ENCODE assay signal across 23 cellular contexts in genomic region chr2:27243391-27244130, GRCh38. TPM values are rescaled to one million over a fixed set of nuclear protein-coding genes. Genes with fewer than 3 reads are reported as not detected.
DNase-seq lines count a peak whose midpoint lies in the region; ATAC-seq, FAIRE-seq and TF ChIP-seq lines count a peak whose summit lies in the region.
"Had no signal": no experiment of that assay in that cellular context is flagged by ENCODE, and none has a peak within 500 bp of the region (broad histone marks: within the 10 kb centered on the region; RNA-seq: fewer than 3 reads in every experiment).

No MANE protein-coding gene starts in this region.

- no peaks in the 10 kb centered on the region for H3K9me1 ChIP-seq in K562 (ENCODE audit: control insufficient read depth, insufficient read depth, low read length)

- ATAC-seq in K562 = no peak

- H4K20me1 ChIP-seq in K562 (replicated peaks; ENCODE audit: control insufficient read depth, insufficient read depth, low read length) = 0 out of 2 replicates have a peak, but pooled peaks cover 4% of the 10 kb centered on the region
- H4K20me1 ChIP-seq in osteoblast (ENCODE audit: insufficient read depth, low read length) = peaks cover 2% of the 10 kb centered on the region
- H4K20me1 ChIP-seq in smooth muscle cell (ENCODE audit: low read depth) = no peaks in the 10 kb centered on the region

- H3K36me3 Mint-ChIP-seq in MCF 10A (ENCODE audit: insufficient read depth, unreplicated experiment) = peaks cover 51% of the 10 kb centered on the region

- H3F3A ChIP-seq in smooth muscle cell (ENCODE audit: low read depth) = no peaks in the 10 kb centered on the region

- WGBS in K562 (ENCODE audit: insufficient coverage, low coverage, missing lambda C conversion rate) = 90% methylated on average over 12 of the region's 19 CpGs
- 82 to 84% methylated on average over 19 of the region's 19 CpGs for WGBS in lower leg skin, 2 donors
- 94% methylated on average over 19 of the region's 19 CpGs for WGBS in smooth muscle cell (ENCODE audit: low lambda C conversion rate)

- H3K79me2 ChIP-seq in K562 (ENCODE audit: control insufficient read depth, insufficient read depth, low read length) (no peaks in the 10 kb centered on the region), osteoblast (ENCODE audit: insufficient read depth, low read length) (no peaks in the 10 kb centered on the region), smooth muscle cell (ENCODE audit: low read depth) (no peaks in the 10 kb centered on the region)

- TF ChIP-seq RAD21 in K562 (CRISPR knock-in tag; conservative IDR thresholded peaks at IDR 0.05 in 1 of 2, IDR thresholded peaks at IDR 0.05 in 1 of 2) = no peak

- no peak for TF ChIP-seq EP300 in K562 (IDR thresholded peaks at IDR 0.05; ENCODE audit: low read length)

- H3K27ac Mint-ChIP-seq in MCF 10A (ENCODE audit: low read depth, unreplicated experiment) = no peak overlapping the region

- no peaks in the 10 kb centered on the region for H3K4me1 Mint-ChIP-seq in MCF 10A (ENCODE audit: insufficient read depth, unreplicated experiment)
- H3K4me1 Mint-ChIP-seq: CD14-positive monocyte had no signal

- no peaks in the 10 kb centered on the region for H3K27me3 ChIP-seq in breast epithelium
- no peaks in the 10 kb centered on the region for H3K27me3 ChIP-seq in K562 (ENCODE audit: control insufficient read depth in 2 of 2, insufficient read depth in 2 of 2, low read length in 2 of 2)
- no peaks in the 10 kb centered on the region for H3K27me3 ChIP-seq in left ventricle myocardium inferior (ENCODE audit: low read depth)
- H3K27me3 ChIP-seq in osteoblast (ENCODE audit: insufficient read depth, low read length) = no peaks in the 10 kb centered on the region
- no peaks in the 10 kb centered on the region for H3K27me3 ChIP-seq in smooth muscle cell (ENCODE audit: low read depth)

- H3K4me3 ChIP-seq in breast epithelium = no peak overlapping the region
- H3K4me3 ChIP-seq in K562 = no peak overlapping the region
- H3K4me3 ChIP-seq in left ventricle myocardium inferior = no peak overlapping the region
- H3K4me3 ChIP-seq in osteoblast (ENCODE audit: insufficient read depth, low read length) = no peak overlapping the region
- no peak overlapping the region for H3K4me3 ChIP-seq in lower leg skin (ENCODE audit: low read depth, poor library complexity, severe bottlenecking)
- no peak overlapping the region for H3K4me3 ChIP-seq in smooth muscle cell

- no peak for TF ChIP-seq POLR2A in breast epithelium (IDR thresholded peaks at IDR 0.05)
- TF ChIP-seq POLR2A in K562 (conservative IDR thresholded peaks at IDR 0.05) = no peak
- no peak for TF ChIP-seq POLR2A in lower leg skin (IDR thresholded peaks at IDR 0.05)

- H3K9ac ChIP-seq in K562 (ENCODE audit: insufficient read depth in 1 of 2, low read depth in 2 of 2, low read length in 2 of 2) (no peak overlapping the region), smooth muscle cell (ENCODE audit: low read depth) (no peak overlapping the region)
- H3K9ac ChIP-seq: KMS-11 had no signal

- H3K4me3 Mint-ChIP-seq in MCF 10A (ENCODE audit: unreplicated experiment) = no peak overlapping the region
- H3K4me3 Mint-ChIP-seq: CD14-positive monocyte had no signal

- DNase-seq in MCF 10A (ENCODE audit: unreplicated experiment) = no peak
- DNase-seq in breast epithelium (ENCODE audit: low spot score in 2 of 2) = no peak
- DNase-seq in K562 (ENCODE audit: extremely low read depth in 1 of 4, low spot score in 3 of 4) = no peak
- DNase-seq in left ventricle myocardium inferior = no peak
- DNase-seq in osteoblast (ENCODE audit: insufficient read length, low spot score, missing footprints) = peak; percentile 77
- no peak for DNase-seq in lower leg skin (ENCODE audit: low spot score in 2 of 2)
- no peak for DNase-seq in DMS 273 treated with DMSO at 0.1 percent for 48 hours (lab: John Stamatoyannopoulos, UW)
- no peak for DNase-seq in smooth muscle cell (lab: John Stamatoyannopoulos, UW; ENCODE audit: unreplicated experiment)
- DNase-seq: DMS153, EL, H7, NCI-H1048, NCI-H1436, NCI-H1930, NCI-H226, NCI-H524 had no signal

- H3K4me2 ChIP-seq in K562 (ENCODE audit: insufficient read depth, low read length) (no peak overlapping the region), osteoblast (ENCODE audit: insufficient read depth, low read length) (no peak overlapping the region), smooth muscle cell (no peak overlapping the region)
- H3K4me2 ChIP-seq: KMS-11 had no signal

- in situ Hi-C loops in K562 (cut with MboI) = no loop called here

- H3K4me1 ChIP-seq in breast epithelium (no peaks in the 10 kb centered on the region), K562 (replicated peaks in 1 of 2; ENCODE audit: control insufficient read depth in 2 of 2, insufficient read depth in 2 of 2, low read length in 2 of 2) (peaks cover 0 to 6% of the 10 kb centered on the region in 2 experiments; a peak in 1 of 5 replicates), left ventricle myocardium inferior (peaks cover 39% of the 10 kb centered on the region), osteoblast (ENCODE audit: insufficient read depth, low read length) (no peaks in the 10 kb centered on the region), smooth muscle cell (ENCODE audit: low read depth) (no peaks in the 10 kb centered on the region)

- no peaks in the 10 kb centered on the region for H3K9me3 Mint-ChIP-seq in MCF 10A (ENCODE audit: unreplicated experiment)
- H3K9me3 Mint-ChIP-seq: CD14-positive monocyte had no signal

- intact Hi-C loops in MCF 10A (cut with micrococcal nuclease) = no loop called here
- intact Hi-C loops in breast epithelium (cut with DNase I; ENCODE audit: low total_unique reads) = no loop called here
- intact Hi-C loops in K562 (cut with micrococcal nuclease) = no loop called here
- intact Hi-C loops in left ventricle myocardium inferior (cut with micrococcal nuclease) = no loop called here
- intact Hi-C loops in lower leg skin (cut with DNase I; ENCODE audit: low total_unique reads) = no loop called here

- FAIRE-seq in K562 (lab: Jason Lieb, UNC) = no peak
- FAIRE-seq: GM12891, HepG2 had no signal

- no peak overlapping the region for H2AFZ ChIP-seq in K562 (ENCODE audit: low read depth, low read length)
- H2AFZ ChIP-seq in osteoblast (ENCODE audit: low read length) = no peak overlapping the region
- H2AFZ ChIP-seq in smooth muscle cell (ENCODE audit: low read depth) = no peak overlapping the region

- H3K9me3 ChIP-seq in breast epithelium (no peaks in the 10 kb centered on the region), K562 (replicated peaks; ENCODE audit: control insufficient read depth, insufficient read depth, low read depth, low read length) (no peaks in the 10 kb centered on the region), left ventricle myocardium inferior (replicated peaks) (no peaks in the 10 kb centered on the region), osteoblast (ENCODE audit: low read depth, low read length) (no peaks in the 10 kb centered on the region), smooth muscle cell (replicated peaks; ENCODE audit: low read depth) (no peaks in the 10 kb centered on the region)

- H3K27ac ChIP-seq in breast epithelium (no peak overlapping the region), K562 (ENCODE audit: extremely low read depth, low read depth, low read length) (no peak overlapping the region), left ventricle myocardium inferior (replicated peaks) (peak overlapping the region; percentile 59), osteoblast (ENCODE audit: low read depth, low read length) (no peak overlapping the region), smooth muscle cell (ENCODE audit: low read depth) (no peak overlapping the region)
- H3K27ac ChIP-seq: 22Rv1, KMS-11 had no signal

- peaks cover 16% of the 10 kb centered on the region for H3K36me3 ChIP-seq in breast epithelium
- peaks cover 61% of the 10 kb centered on the region for H3K36me3 ChIP-seq in K562 (ENCODE audit: control insufficient read depth, insufficient read depth, low read length)
- H3K36me3 ChIP-seq in left ventricle myocardium inferior = peaks cover 53% of the 10 kb centered on the region
- H3K36me3 ChIP-seq in osteoblast (ENCODE audit: insufficient read depth, low read length) = peaks cover 58% of the 10 kb centered on the region
- H3K36me3 ChIP-seq in smooth muscle cell (ENCODE audit: low read depth) = peaks cover 5% of the 10 kb centered on the region

- CTCF ChIA-PET in MCF 10A (lab: Yijun Ruan, JAX) (no interaction called here), K562 (lab: Yijun Ruan, JAX; ENCODE audit: low intra/inter-chr PET ratio) (no interaction called here)

- no peaks in the 10 kb centered on the region for H3K27me3 Mint-ChIP-seq in MCF 10A (ENCODE audit: insufficient read depth, unreplicated experiment)

- POLR2A ChIA-PET in MCF 10A (lab: Yijun Ruan, JAX) = no interaction called here
- POLR2A ChIA-PET in K562 (lab: Yijun Ruan, JAX) = interaction anchor here (0.6 to 1.1 kb wide), 4 partner anchors 12 to 501 kb away, joined by 3 to 4 read pairs (median 3); no protein-coding TSS in a partner anchor

- TF ChIP-seq CTCF in MCF 10A (IDR thresholded peaks at IDR 0.05; ENCODE audit: unreplicated experiment) = no peak
- TF ChIP-seq CTCF in breast epithelium (IDR thresholded peaks at IDR 0.05) = no peak
- no peak for TF ChIP-seq CTCF in K562 (IDR thresholded peaks at IDR 0.05 in 2 of 3, conservative IDR thresholded peaks at IDR 0.05 in 1 of 3; ENCODE audit: insufficient read depth in 2 of 3, low read depth in 1 of 3, low read length in 3 of 3)
- TF ChIP-seq CTCF in left ventricle myocardium inferior (IDR thresholded peaks at IDR 0.05; ENCODE audit: borderline replicate concordance) = no peak
- TF ChIP-seq CTCF in osteoblast (IDR thresholded peaks at IDR 0.05; ENCODE audit: extremely low read depth, low read depth, low read length) = no peak
- no peak for TF ChIP-seq CTCF in lower leg skin (IDR thresholded peaks at IDR 0.05)
- no peak for TF ChIP-seq CTCF in smooth muscle cell (IDR thresholded peaks at IDR 0.05; ENCODE audit: borderline replicate concordance, insufficient read depth, poor library complexity, severe bottlenecking)

- TSS peak; percentile 38 for BruUV-seq in MCF 10A (replicated peaks; lab: Mats Ljungman, UMichigan)
- TSS peak; percentile 29 for BruUV-seq in K562 (replicated peaks; lab: Mats Ljungman, UMichigan)

RNA-seq across cellular contexts. Expression of gene SLC30A3, which starts 19.3 kb away (rescaled TPM):
- total RNA-seq in MCF 10A (2022) = not detected in 2 replicates
- total RNA-seq in breast epithelium = under 1 TPM in 1 of 3 donors, not detected in 2; 0.33 TPM
- total RNA-seq in K562 (2011; cell fraction: chromatin; rRNA removed; ENCODE audit: low replicate concordance) = 4.4 and 10.5 TPM in 2 replicates
- 4.5 and 6.7 TPM in 2 replicates for total RNA-seq in K562 (2011; cell fraction: nucleolus; rRNA removed)
- total RNA-seq in K562 (2011; cell fraction: nucleoplasm; rRNA removed) = 6.2 and 8.4 TPM in 2 replicates
- total RNA-seq in K562 (2014; rRNA removed) = 0.68 and 2.4 TPM in 2 replicates
- 0.10 and 0.36 TPM in 2 replicates for total RNA-seq in K562 (2014; rRNA removed; fragmentation: Illumina TruSeq; extraction: Trizol)
- 0.41 and 0.58 TPM in 2 replicates for total RNA-seq in K562 (2015; rRNA removed; fragmentation: Illumina TruSeq; extraction: Trizol)
- total RNA-seq in K562 (2021) = 2.0 and 2.2 TPM in 2 replicates
- 1.2 and 3.1 TPM in 2 replicates for polyA plus RNA-seq in K562 (2011; rRNA removed)
- polyA plus RNA-seq in K562 (2011; cell fraction: cytosol; rRNA removed) = 5.3 and 8.9 TPM in 2 replicates
- 12.9 and 17.5 TPM in 2 replicates for polyA plus RNA-seq in K562 (2011; cell fraction: nucleus; rRNA removed)
- 1.6 and 2.0 TPM in 2 replicates for polyA plus RNA-seq in K562 (2012)
- 1.1 and 2.2 TPM in 2 replicates for polyA plus RNA-seq in K562 (2014; fragmentation: Illumina TruSeq; extraction: Trizol)
- under 1 TPM in 1 of 2 experiments, not detected in 1; 0.03 TPM for polyA plus RNA-seq in K562 (2014; fragmentation: Nextera tagmentation; extraction: Ambion mirVana)
- polyA plus RNA-seq in K562 (2014; rRNA removed) = 2.3 and 2.7 TPM in 2 replicates
- polyA minus RNA-seq in K562 (2011; rRNA and poly(A)+ RNA removed) = 1.2 and 1.4 TPM in 2 replicates
- 2.7 and 3.5 TPM in 2 replicates for polyA minus RNA-seq in K562 (2011; cell fraction: cytosol; rRNA and poly(A)+ RNA removed)
- 1.9 and 2.3 TPM in 2 replicates for polyA minus RNA-seq in K562 (2011; cell fraction: nucleus; rRNA and poly(A)+ RNA removed)
- 5.9 TPM for total RNA-seq in left ventricle myocardium inferior
- under 0.01 and 0.88 TPM in 2 replicates for total RNA-seq in osteoblast
- under 1 TPM in 1 of 4 donors, not detected in 3; 0.15 TPM for total RNA-seq in lower leg skin
- total RNA-seq in smooth muscle cell = not detected in 2 replicates
- polyA plus RNA-seq in smooth muscle cell = 0.17 TPM in 1 of 2 replicates, not detected in the other
- total RNA-seq: M059J had no signal
- polyA plus RNA-seq: CD14-positive monocyte had no signal

RNA-seq across cellular contexts. Expression of gene CAD, which starts 26.4 kb away (rescaled TPM):
- total RNA-seq in MCF 10A (2022) = 59.5 and 66.5 TPM in 2 replicates
- total RNA-seq in breast epithelium = 10 to 100 TPM; 15.5 to 33.4 (median 17.3) TPM
- total RNA-seq in K562 (2011; cell fraction: chromatin; rRNA removed; ENCODE audit: low replicate concordance) = 320 and 666 TPM in 2 replicates
- total RNA-seq in K562 (2011; cell fraction: nucleolus; rRNA removed) = 376 and 382 TPM in 2 replicates
- total RNA-seq in K562 (2011; cell fraction: nucleoplasm; rRNA removed) = 239 and 276 TPM in 2 replicates
- 57.7 and 94.5 TPM in 2 replicates for total RNA-seq in K562 (2014; rRNA removed)
- 19.6 and 26.7 TPM in 2 replicates for total RNA-seq in K562 (2014; rRNA removed; fragmentation: Illumina TruSeq; extraction: Trizol)
- 33.7 and 35.7 TPM in 2 replicates for total RNA-seq in K562 (2015; rRNA removed; fragmentation: Illumina TruSeq; extraction: Trizol)
- 123 and 126 TPM in 2 replicates for total RNA-seq in K562 (2021)
- polyA plus RNA-seq in K562 (2011; rRNA removed) = 27.9 and 69.2 TPM in 2 replicates
- 33.6 and 47.2 TPM in 2 replicates for polyA plus RNA-seq in K562 (2011; cell fraction: cytosol; rRNA removed)
- polyA plus RNA-seq in K562 (2011; cell fraction: nucleus; rRNA removed) = 384 and 540 TPM in 2 replicates
- polyA plus RNA-seq in K562 (2012) = 89.0 and 90.7 TPM in 2 replicates
- polyA plus RNA-seq in K562 (2014; fragmentation: Illumina TruSeq; extraction: Trizol) = 76.4 and 95.0 TPM in 2 replicates
- polyA plus RNA-seq in K562 (2014; fragmentation: Nextera tagmentation; extraction: Ambion mirVana) = 1 to 10 TPM; 7.5 to 8.8 TPM
- 54.5 and 60.7 TPM in 2 replicates for polyA plus RNA-seq in K562 (2014; rRNA removed)
- 102 and 111 TPM in 2 replicates for polyA minus RNA-seq in K562 (2011; rRNA and poly(A)+ RNA removed)
- 169 and 192 TPM in 2 replicates for polyA minus RNA-seq in K562 (2011; cell fraction: cytosol; rRNA and poly(A)+ RNA removed)
- 166 and 194 TPM in 2 replicates for polyA minus RNA-seq in K562 (2011; cell fraction: nucleus; rRNA and poly(A)+ RNA removed)
- total RNA-seq in left ventricle myocardium inferior = 7.7 TPM
- total RNA-seq in osteoblast = 28.6 and 30.8 TPM in 2 replicates
- total RNA-seq in lower leg skin = 10 to 100 TPM in 3 of 4 donors, 1 to 10 TPM in 1; 9.0 to 28.8 (median 17.4) TPM
- 20.3 and 20.4 TPM in 2 replicates for total RNA-seq in smooth muscle cell
- 32.4 and 34.3 TPM in 2 replicates for polyA plus RNA-seq in smooth muscle cell

RNA-seq across cellular contexts. Expression of gene SLC5A6, which starts 31.5 kb away (rescaled TPM):
- 25.9 and 26.9 TPM in 2 replicates for total RNA-seq in MCF 10A (2022)
- total RNA-seq in breast epithelium = 10 to 100 TPM; 43.4 to 86.2 (median 84.9) TPM
- total RNA-seq in K562 (2011; cell fraction: chromatin; rRNA removed; ENCODE audit: low replicate concordance) = 233 and 585 TPM in 2 replicates
- 444 and 496 TPM in 2 replicates for total RNA-seq in K562 (2011; cell fraction: nucleolus; rRNA removed)
- 326 and 344 TPM in 2 replicates for total RNA-seq in K562 (2011; cell fraction: nucleoplasm; rRNA removed)
- 90.6 and 121 TPM in 2 replicates for total RNA-seq in K562 (2014; rRNA removed)
- 64.6 and 82.7 TPM in 2 replicates for total RNA-seq in K562 (2014; rRNA removed; fragmentation: Illumina TruSeq; extraction: Trizol)
- total RNA-seq in K562 (2015; rRNA removed; fragmentation: Illumina TruSeq; extraction: Trizol) = 107 and 112 TPM in 2 replicates
- 137 and 143 TPM in 2 replicates for total RNA-seq in K562 (2021)
- polyA plus RNA-seq in K562 (2011; rRNA removed) = 125 and 140 TPM in 2 replicates
- polyA plus RNA-seq in K562 (2011; cell fraction: cytosol; rRNA removed) = 160 and 253 TPM in 2 replicates
- polyA plus RNA-seq in K562 (2011; cell fraction: nucleus; rRNA removed) = 751 and 850 TPM in 2 replicates
- polyA plus RNA-seq in K562 (2012) = 50.9 and 118 TPM in 2 replicates
- 117 and 121 TPM in 2 replicates for polyA plus RNA-seq in K562 (2014; fragmentation: Illumina TruSeq; extraction: Trizol)
- polyA plus RNA-seq in K562 (2014; fragmentation: Nextera tagmentation; extraction: Ambion mirVana) = 10 to 100 TPM; 32.6 to 92.7 TPM
- 120 and 126 TPM in 2 replicates for polyA plus RNA-seq in K562 (2014; rRNA removed)
- polyA minus RNA-seq in K562 (2011; rRNA and poly(A)+ RNA removed) = 76.1 and 143 TPM in 2 replicates
- 64.2 and 86.8 TPM in 2 replicates for polyA minus RNA-seq in K562 (2011; cell fraction: cytosol; rRNA and poly(A)+ RNA removed)
- 99.5 and 119 TPM in 2 replicates for polyA minus RNA-seq in K562 (2011; cell fraction: nucleus; rRNA and poly(A)+ RNA removed)
- 12.0 TPM for total RNA-seq in left ventricle myocardium inferior
- total RNA-seq in osteoblast = 14.1 TPM in 2 replicates
- 10 to 100 TPM; 11.6 to 24.6 (median 17.0) TPM for total RNA-seq in lower leg skin
- total RNA-seq in smooth muscle cell = 32.3 and 49.8 TPM in 2 replicates
- polyA plus RNA-seq in smooth muscle cell = 25.7 and 35.8 TPM in 2 replicates

RNA-seq across cellular contexts. Expression of gene DNAJC5G, which starts 31.7 kb away (rescaled TPM):
- total RNA-seq in MCF 10A (2022) (not detected in 2 replicates), breast epithelium (not detected), K562 (2014; rRNA removed) (not detected in 2 replicates), K562 (2014; rRNA removed; fragmentation: Illumina TruSeq; extraction: Trizol) (not detected in 2 replicates), K562 (2015; rRNA removed; fragmentation: Illumina TruSeq; extraction: Trizol) (not detected in 2 replicates), K562 (2021) (not detected in 2 replicates), left ventricle myocardium inferior (1.2 TPM), osteoblast (not detected in 2 replicates), lower leg skin (not detected), smooth muscle cell (not detected in 2 replicates)
- 0.35 TPM in 1 of 2 replicates, not detected in the other for total RNA-seq in K562 (2011; cell fraction: chromatin; rRNA removed; ENCODE audit: low replicate concordance)
- total RNA-seq in K562 (2011; cell fraction: nucleolus; rRNA removed) = not detected in 2 replicates
- not detected in 2 replicates for total RNA-seq in K562 (2011; cell fraction: nucleoplasm; rRNA removed)
- polyA plus RNA-seq in K562 (2011; rRNA removed) (not detected in 2 replicates), K562 (2014; fragmentation: Illumina TruSeq; extraction: Trizol) (not detected in 2 replicates), K562 (2014; fragmentation: Nextera tagmentation; extraction: Ambion mirVana) (not detected), K562 (2014; rRNA removed) (0.43 TPM in 1 of 2 replicates, not detected in the other), smooth muscle cell (not detected in 2 replicates)
- polyA plus RNA-seq in K562 (2011; cell fraction: cytosol; rRNA removed) = not detected in 2 replicates
- 0.15 and 0.37 TPM in 2 replicates for polyA plus RNA-seq in K562 (2011; cell fraction: nucleus; rRNA removed)
- 0.08 TPM in 1 of 2 replicates, not detected in the other for polyA plus RNA-seq in K562 (2012)
- polyA minus RNA-seq in K562 (2011; rRNA and poly(A)+ RNA removed) = not detected in 2 replicates
- not detected in 2 replicates for polyA minus RNA-seq in K562 (2011; cell fraction: cytosol; rRNA and poly(A)+ RNA removed)
- not detected in 2 replicates for polyA minus RNA-seq in K562 (2011; cell fraction: nucleus; rRNA and poly(A)+ RNA removed)
- total RNA-seq: H7, HepG2, M059J had no signal
- polyA plus RNA-seq: AG04450, CD14-positive monocyte had no signal

RNA-seq across cellular contexts. Expression of gene ATRAID, which starts 31.7 kb away (rescaled TPM):
- total RNA-seq in MCF 10A (2022) = 115 and 122 TPM in 2 replicates
- 100 to 1,000 TPM; 146 to 243 (median 177) TPM for total RNA-seq in breast epithelium
- 129 and 182 TPM in 2 replicates for total RNA-seq in K562 (2011; cell fraction: chromatin; rRNA removed; ENCODE audit: low replicate concordance)
- 183 and 193 TPM in 2 replicates for total RNA-seq in K562 (2011; cell fraction: nucleolus; rRNA removed)
- 158 and 167 TPM in 2 replicates for total RNA-seq in K562 (2011; cell fraction: nucleoplasm; rRNA removed)
- total RNA-seq in K562 (2014; rRNA removed) = 70.2 and 93.5 TPM in 2 replicates
- 82.3 and 88.2 TPM in 2 replicates for total RNA-seq in K562 (2014; rRNA removed; fragmentation: Illumina TruSeq; extraction: Trizol)
- 99.1 and 108 TPM in 2 replicates for total RNA-seq in K562 (2015; rRNA removed; fragmentation: Illumina TruSeq; extraction: Trizol)
- 75.4 and 78.7 TPM in 2 replicates for total RNA-seq in K562 (2021)
- polyA plus RNA-seq in K562 (2011; rRNA removed) = 168 and 174 TPM in 2 replicates
- 181 and 226 TPM in 2 replicates for polyA plus RNA-seq in K562 (2011; cell fraction: cytosol; rRNA removed)
- 120 and 151 TPM in 2 replicates for polyA plus RNA-seq in K562 (2011; cell fraction: nucleus; rRNA removed)
- polyA plus RNA-seq in K562 (2012) = 99.5 and 103 TPM in 2 replicates
- 104 and 134 TPM in 2 replicates for polyA plus RNA-seq in K562 (2014; fragmentation: Illumina TruSeq; extraction: Trizol)
- polyA plus RNA-seq in K562 (2014; fragmentation: Nextera tagmentation; extraction: Ambion mirVana) = 100 to 1,000 TPM; 122 to 187 TPM
- polyA plus RNA-seq in K562 (2014; rRNA removed) = 106 and 108 TPM in 2 replicates
- 69.8 and 70.3 TPM in 2 replicates for polyA minus RNA-seq in K562 (2011; rRNA and poly(A)+ RNA removed)
- polyA minus RNA-seq in K562 (2011; cell fraction: cytosol; rRNA and poly(A)+ RNA removed) = 40.8 and 46.9 TPM in 2 replicates
- 44.2 and 66.4 TPM in 2 replicates for polyA minus RNA-seq in K562 (2011; cell fraction: nucleus; rRNA and poly(A)+ RNA removed)
- 121 TPM for total RNA-seq in left ventricle myocardium inferior
- 187 and 198 TPM in 2 replicates for total RNA-seq in osteoblast
- 100 to 1,000 TPM; 107 to 121 (median 114) TPM for total RNA-seq in lower leg skin
- total RNA-seq in smooth muscle cell = 233 and 243 TPM in 2 replicates
- 319 and 335 TPM in 2 replicates for polyA plus RNA-seq in smooth muscle cell
